ENCODE assay signal across 1 cellular context in the genomic region with DNA sequence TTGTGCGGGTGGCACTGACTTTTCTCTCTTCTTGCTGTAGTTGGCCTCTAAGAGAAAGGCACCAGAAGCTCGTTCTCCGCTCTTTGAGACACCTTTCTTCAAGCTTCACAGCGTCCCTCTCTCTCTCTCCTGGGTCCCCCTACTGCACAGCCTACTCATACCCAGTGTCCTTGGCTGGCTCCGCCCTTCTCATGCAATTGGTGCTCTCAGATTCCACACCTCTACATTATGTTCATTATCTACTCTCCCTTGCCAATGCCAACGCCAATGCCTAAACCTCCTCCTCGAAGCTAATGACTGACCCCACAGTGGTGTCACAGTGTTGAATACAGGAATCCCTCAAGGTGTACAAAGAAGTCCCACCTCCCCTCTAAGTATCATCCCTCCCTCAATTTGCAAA.
TF ChIP-seq lines count a peak whose summit lies in the region.

No MANE protein-coding gene starts in this region.

TF ChIP-seq in GM23338, 12 proteins besides CTCF, POLR2A, EP300 and RAD21 (continued from another document):
- TF ChIP-seq, protein P1, sequence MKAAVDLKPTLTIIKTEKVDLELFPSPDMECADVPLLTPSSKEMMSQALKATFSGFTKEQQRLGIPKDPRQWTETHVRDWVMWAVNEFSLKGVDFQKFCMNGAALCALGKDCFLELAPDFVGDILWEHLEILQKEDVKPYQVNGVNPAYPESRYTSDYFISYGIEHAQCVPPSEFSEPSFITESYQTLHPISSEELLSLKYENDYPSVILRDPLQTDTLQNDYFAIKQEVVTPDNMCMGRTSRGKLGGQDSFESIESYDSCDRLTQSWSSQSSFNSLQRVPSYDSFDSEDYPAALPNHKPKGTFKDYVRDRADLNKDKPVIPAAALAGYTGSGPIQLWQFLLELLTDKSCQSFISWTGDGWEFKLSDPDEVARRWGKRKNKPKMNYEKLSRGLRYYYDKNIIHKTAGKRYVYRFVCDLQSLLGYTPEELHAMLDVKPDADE (IDR thresholded peaks at IDR 0.05): no peak
- no peak for TF ChIP-seq CREB1 (CRISPR knock-in tag; IDR thresholded peaks at IDR 0.05; ENCODE audit: low read depth)
